Comparison of ENCODE assay signal across 21 cellular contexts in the genomic region with DNA sequence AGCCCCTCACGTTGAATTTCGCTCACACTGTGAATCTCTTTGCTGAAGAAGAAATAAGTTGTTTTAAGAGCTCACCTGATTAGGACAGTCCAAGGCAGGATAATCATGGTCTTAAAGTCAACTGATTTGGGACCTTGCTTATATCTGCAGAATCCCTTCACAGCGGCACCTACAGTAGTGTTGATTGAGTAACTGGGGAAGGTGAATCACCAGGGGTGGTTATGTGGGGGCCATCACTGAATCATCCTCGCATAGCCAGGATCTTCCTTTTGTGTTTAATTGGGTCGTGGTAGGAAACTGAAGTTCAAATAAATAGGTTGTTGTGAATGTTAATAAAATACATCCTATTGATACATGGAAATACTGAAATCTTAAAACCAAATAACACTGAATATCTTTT. TPM values are rescaled to one million over a fixed set of nuclear protein-coding genes. Genes with fewer than 3 reads are reported as not detected.
DNase-seq lines count a peak whose midpoint lies in the region; TF ChIP-seq lines count a peak whose summit lies in the region.
"Had no signal": no experiment of that assay in that cellular context is flagged by ENCODE, and none has a peak within 500 bp of the region (broad histone marks: within the 10 kb centered on the region; RNA-seq: fewer than 3 reads in every experiment).

No MANE protein-coding gene starts in this region.

- DNase-seq in AG08395 (ENCODE audit: low spot score) = peak; percentile 30
- peak; percentile 48 for DNase-seq in EH (ENCODE audit: low read depth)
- DNase-seq in RWPE1 (ENCODE audit: low spot score) = peak; percentile 86
- peak; percentile 24 for DNase-seq in fibroblast of villous mesenchyme (ENCODE audit: low read depth)
- no peak for DNase-seq in NCI-H2107 (lab: John Stamatoyannopoulos, UW)
- DNase-seq in SW480 (ENCODE audit: low spot score) = no peak
- no peak for DNase-seq in RPMI8226
- DNase-seq: activated CD4-positive, alpha-beta T cell treated with anti-CD3 and anti-CD28 coated beads for 4 hours; activated T-cell treated with anti-CD3 and anti-CD28 coated beads for 4 hours; Caco-2; KBM-7; left lung; NCI-H1092 treated with DMSO at 0.1 percent for 48 hours; NCI-H526 treated with DMSO at 0.1 percent for 48 hours; nucleus accumbens; OCI-M1; sigmoid colon; SK-N-SH; stimulated activated CD4-positive, alpha-beta T cell treated with anti-CD3 and anti-CD28 coated beads, Interleukin-1b, Interleukin-23, amount 100 ng/mL, for 48 hours; uterus had no signal

- POLR2A ChIA-PET in RWPE1 (lab: Yijun Ruan, JAX; ENCODE audit: low non-redundant PET) = no interaction called here

- no peak overlapping the region for H3K27ac ChIP-seq in RWPE1
- H3K27ac ChIP-seq: HL-60, left lung, sigmoid colon, uterus had no signal

- no peak overlapping the region for H3K4me3 ChIP-seq in fibroblast of villous mesenchyme (ENCODE audit: low read depth, low read length)
- H3K4me3 ChIP-seq: left lung, sigmoid colon, uterus had no signal

- CTCF ChIA-PET in RWPE1 (lab: Yijun Ruan, JAX) = no interaction called here

- TF ChIP-seq CTCF in RWPE1 (conservative IDR thresholded peaks at IDR 0.05; ENCODE audit: low read depth) (no peak), fibroblast of villous mesenchyme (IDR thresholded peaks at IDR 0.05; ENCODE audit: insufficient read depth, low read depth, low read length) (no peak)

RNA-seq across cellular contexts. Expression of a gene that starts 20.2 kb away (rescaled TPM):
- total RNA-seq in fibroblast of villous mesenchyme = 45.3 and 54.8 TPM in 2 replicates

RNA-seq across cellular contexts. Expression of a gene that starts 26.2 kb away (rescaled TPM):
- total RNA-seq in fibroblast of villous mesenchyme = 475 and 661 TPM in 2 replicates

Comparison
In these comparisons a context has a peak if more than half of its experiments do, and no peak if none do; other contexts are left out.
1. DNase-seq: peak in AG08395 (single experiment), EH (single experiment), RWPE1 (single experiment) and fibroblast of villous mesenchyme (single experiment); none in NCI-H2107 (single experiment), SW480 (single experiment) and RPMI8226 (single experiment).